8 cellular contexts compared by ENCODE assay signal in the genomic region with DNA sequence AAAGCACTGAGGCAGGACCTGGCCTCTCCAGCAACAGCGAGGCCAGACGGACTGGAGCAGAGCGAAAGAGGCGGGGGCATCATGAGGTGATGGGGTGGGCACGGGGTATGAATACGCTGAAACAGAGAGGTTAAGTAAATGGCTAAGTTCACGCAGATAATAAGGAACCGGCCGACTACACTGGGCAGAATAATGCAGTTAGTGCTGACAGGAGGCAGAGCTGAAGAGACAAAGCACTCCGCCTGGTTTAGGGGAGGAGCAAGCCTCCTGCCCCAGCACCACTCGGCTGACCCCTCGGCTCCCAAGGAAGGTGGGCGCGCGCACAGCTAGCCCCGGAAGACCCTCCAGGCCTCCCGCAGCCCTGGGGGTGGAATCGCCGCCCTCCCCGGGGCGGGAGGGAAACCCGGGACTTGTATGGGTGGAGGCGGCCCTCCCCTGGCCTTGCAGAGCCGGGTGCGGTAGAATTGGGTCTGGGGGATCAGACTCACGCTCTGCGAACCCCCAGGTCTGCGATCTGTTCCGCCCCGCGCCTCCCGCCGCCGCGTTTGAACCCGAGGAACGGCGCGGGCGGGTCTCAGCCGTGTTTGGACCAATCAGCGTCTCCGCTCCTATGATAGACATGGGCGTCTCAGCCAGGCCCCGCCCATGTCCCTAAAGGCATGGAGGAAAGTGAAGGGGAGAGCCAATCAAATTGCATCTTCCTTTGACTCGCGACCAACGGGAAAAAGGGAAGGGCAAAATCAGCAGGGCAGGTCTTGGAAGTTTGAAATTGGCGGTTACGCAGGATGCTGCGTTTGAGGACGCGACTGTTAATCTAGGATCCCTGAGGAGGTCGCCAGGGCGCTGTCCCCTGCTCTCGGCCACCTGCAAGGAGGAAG. TPM values are rescaled to one million over a fixed set of nuclear protein-coding genes. Genes with fewer than 3 reads are reported as not detected.
DNase-seq lines count a peak whose midpoint lies in the region; ATAC-seq and TF ChIP-seq lines count a peak whose summit lies in the region.

A gene with protein sequence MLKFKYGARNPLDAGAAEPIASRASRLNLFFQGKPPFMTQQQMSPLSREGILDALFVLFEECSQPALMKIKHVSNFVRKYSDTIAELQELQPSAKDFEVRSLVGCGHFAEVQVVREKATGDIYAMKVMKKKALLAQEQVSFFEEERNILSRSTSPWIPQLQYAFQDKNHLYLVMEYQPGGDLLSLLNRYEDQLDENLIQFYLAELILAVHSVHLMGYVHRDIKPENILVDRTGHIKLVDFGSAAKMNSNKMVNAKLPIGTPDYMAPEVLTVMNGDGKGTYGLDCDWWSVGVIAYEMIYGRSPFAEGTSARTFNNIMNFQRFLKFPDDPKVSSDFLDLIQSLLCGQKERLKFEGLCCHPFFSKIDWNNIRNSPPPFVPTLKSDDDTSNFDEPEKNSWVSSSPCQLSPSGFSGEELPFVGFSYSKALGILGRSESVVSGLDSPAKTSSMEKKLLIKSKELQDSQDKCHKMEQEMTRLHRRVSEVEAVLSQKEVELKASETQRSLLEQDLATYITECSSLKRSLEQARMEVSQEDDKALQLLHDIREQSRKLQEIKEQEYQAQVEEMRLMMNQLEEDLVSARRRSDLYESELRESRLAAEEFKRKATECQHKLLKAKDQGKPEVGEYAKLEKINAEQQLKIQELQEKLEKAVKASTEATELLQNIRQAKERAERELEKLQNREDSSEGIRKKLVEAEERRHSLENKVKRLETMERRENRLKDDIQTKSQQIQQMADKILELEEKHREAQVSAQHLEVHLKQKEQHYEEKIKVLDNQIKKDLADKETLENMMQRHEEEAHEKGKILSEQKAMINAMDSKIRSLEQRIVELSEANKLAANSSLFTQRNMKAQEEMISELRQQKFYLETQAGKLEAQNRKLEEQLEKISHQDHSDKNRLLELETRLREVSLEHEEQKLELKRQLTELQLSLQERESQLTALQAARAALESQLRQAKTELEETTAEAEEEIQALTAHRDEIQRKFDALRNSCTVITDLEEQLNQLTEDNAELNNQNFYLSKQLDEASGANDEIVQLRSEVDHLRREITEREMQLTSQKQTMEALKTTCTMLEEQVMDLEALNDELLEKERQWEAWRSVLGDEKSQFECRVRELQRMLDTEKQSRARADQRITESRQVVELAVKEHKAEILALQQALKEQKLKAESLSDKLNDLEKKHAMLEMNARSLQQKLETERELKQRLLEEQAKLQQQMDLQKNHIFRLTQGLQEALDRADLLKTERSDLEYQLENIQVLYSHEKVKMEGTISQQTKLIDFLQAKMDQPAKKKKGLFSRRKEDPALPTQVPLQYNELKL (N-terminal part only) (minus strand): TSS at position 560 of the 878 bp plus-strand sequence. CDS start 1,152 bp downstream, outside the sequence.

- H3K4me2 ChIP-seq in KMS-11: peak within 1 kb of the TSS; percentile 67

- H3K27ac ChIP-seq in KMS-11 (no peak within 1 kb of the TSS), Panc1 (ENCODE audit: low read length) (peak within 1 kb of the TSS; percentile 91), esophagus muscularis mucosa (replicated peaks in 1 of 4) (peak within 1 kb of the TSS in 1 of 4 donors; percentile 34), muscle layer of duodenum (ENCODE audit: low read length) (no peak within 1 kb of the TSS)

- H3K27ac Mint-ChIP-seq in activated T-cell treated with anti-CD3 and anti-CD28 coated beads, Interleukin-2, amount 50 U/mL, for 24 hours: peak within 1 kb of the TSS; percentile 65

- H3K27me3 ChIP-seq in KMS-11 (ENCODE audit: insufficient read depth, low read depth) (no peaks in the 10 kb centered on the region), Panc1 (ENCODE audit: control insufficient read depth, insufficient read depth, low read length) (no peaks in the 10 kb centered on the region), esophagus muscularis mucosa (no peaks in the 10 kb centered on the region), muscle layer of duodenum (ENCODE audit: low read depth, low read length) (no peaks in the 10 kb centered on the region)

- WGBS in esophagus muscularis mucosa: 0% methylated on average over 21 of the region's 56 CpGs

- CTCF ChIA-PET in Panc1 (lab: Charles Lee): interaction anchor here (0.5 kb wide), 1 partner anchor 95 kb away, joined by 3 read pairs; no protein-coding TSS in a partner anchor

- H3K4me1 ChIP-seq in KMS-11 (ENCODE audit: low read depth, poor library complexity, severe bottlenecking): peaks cover 5% of the 10 kb centered on the region
- peaks cover 10% of the 10 kb centered on the region; the same call in 1 of the 2 replicates for H3K4me1 ChIP-seq in Panc1 (ENCODE audit: control insufficient read depth, insufficient read depth, low read length)
- H3K4me1 ChIP-seq in esophagus muscularis mucosa: peaks cover 0 to 16% (median 12%) of the 10 kb centered on the region in 4 donors
- peaks cover 0 to 8% of the 10 kb centered on the region in 2 donors for H3K4me1 ChIP-seq in muscle layer of duodenum (ENCODE audit: control insufficient read depth in 1 of 2, insufficient read depth in 2 of 2, low read length in 2 of 2)

- H3K9ac ChIP-seq in KMS-11: peak within 1 kb of the TSS; percentile 57; the same call in 1 of the 2 replicates

- DNase-seq in DMS79 treated with DMSO at 0.1 percent for 48 hours (lab: John Stamatoyannopoulos, UW): peak; percentile 96
- DNase-seq in Panc1 (ENCODE audit: low read depth, low spot score): peak; percentile 75
- DNase-seq in activated T-cell treated with anti-CD3 and anti-CD28 coated beads, Interleukin-2, amount 50 U/mL, for 24 hours: peak; percentile 90
- DNase-seq in esophagus muscularis mucosa (ENCODE audit: extremely low spot score): peak; percentile 92
- DNase-seq in stimulated activated CD8-positive, alpha-beta memory T cell treated with anti-CD3 and anti-CD28 coated beads, Interleukin-7, amount 100 ng/mL, for 24 hours (ENCODE audit: low read depth): peak; percentile 64

- no peaks in the 10 kb centered on the region for H3K36me3 ChIP-seq in KMS-11 (ENCODE audit: insufficient read depth)
- peaks cover 7% of the 10 kb centered on the region for H3K36me3 ChIP-seq in Panc1 (ENCODE audit: control insufficient read depth, insufficient read depth, low read length)
- no peaks in the 10 kb centered on the region for H3K36me3 ChIP-seq in esophagus muscularis mucosa
- H3K36me3 ChIP-seq in muscle layer of duodenum (ENCODE audit: control insufficient read depth in 1 of 2, insufficient read depth in 2 of 2, low read length in 2 of 2): no peaks in the 10 kb centered on the region

- intact Hi-C loops in Panc1 (cut with micrococcal nuclease; ENCODE audit: unreplicated experiment) (no loop called here), esophagus muscularis mucosa (cut with DNase I) (no loop called here)

- POLR2A ChIA-PET in Panc1 (lab: Charles Lee): interaction anchor here (0.5 kb wide), 1 partner anchor 1833 kb away, joined by 5 read pairs; no protein-coding TSS in a partner anchor

- no peaks in the 10 kb centered on the region for H3K9me3 Mint-ChIP-seq in activated T-cell treated with anti-CD3 and anti-CD28 coated beads, Interleukin-2, amount 50 U/mL, for 24 hours

- H3K9me3 ChIP-seq in Panc1 (ENCODE audit: control insufficient read depth, insufficient read depth, low read depth, low read length) (no peaks in the 10 kb centered on the region), esophagus muscularis mucosa (no peaks in the 10 kb centered on the region), muscle layer of duodenum (ENCODE audit: control insufficient read depth in 1 of 2, low read length in 2 of 2) (no peaks in the 10 kb centered on the region)

- no peaks in the 10 kb centered on the region for H3K27me3 Mint-ChIP-seq in activated T-cell treated with anti-CD3 and anti-CD28 coated beads, Interleukin-2, amount 50 U/mL, for 24 hours

- H3K79me2 ChIP-seq in KMS-11 (ENCODE audit: insufficient read depth, low read depth): no peaks in the 10 kb centered on the region

- TF ChIP-seq CTCF in KMS-11 (conservative IDR thresholded peaks at IDR 0.05; ENCODE audit: low read depth, low read length) (no peak), Panc1 (IDR thresholded peaks at IDR 0.05) (no peak), esophagus muscularis mucosa (IDR thresholded peaks at IDR 0.05) (no peak)

- no peak for TF ChIP-seq POLR2A in esophagus muscularis mucosa (IDR thresholded peaks at IDR 0.05; ENCODE audit: low read depth)

- peak within 1 kb of the TSS; percentile 82 for H2AFZ ChIP-seq in KMS-11 (ENCODE audit: low read depth)

- H3K4me3 Mint-ChIP-seq in activated T-cell treated with anti-CD3 and anti-CD28 coated beads, Interleukin-2, amount 50 U/mL, for 24 hours: peak within 1 kb of the TSS; percentile 91

- BruUV-seq in Panc1 (replicated peaks; lab: Mats Ljungman, UMichigan): TSS peak; percentile 72

- peaks cover 15% of the 10 kb centered on the region for H3K4me1 Mint-ChIP-seq in activated T-cell treated with anti-CD3 and anti-CD28 coated beads, Interleukin-2, amount 50 U/mL, for 24 hours (ENCODE audit: low read depth)

- peaks cover 22% of the 10 kb centered on the region for H3K36me3 Mint-ChIP-seq in activated T-cell treated with anti-CD3 and anti-CD28 coated beads, Interleukin-2, amount 50 U/mL, for 24 hours (ENCODE audit: low read depth)

- no peak for TF ChIP-seq EP300 in esophagus muscularis mucosa (IDR thresholded peaks at IDR 0.05)

- in situ Hi-C loops in Panc1 (cut with HindIII; ENCODE audit: low pct_unique_long_range_greater_than_20kb, low sequenced_read_pairs): no loop called here

- H3K4me3 ChIP-seq in KMS-11 (IDR thresholded peaks at IDR 0.05; ENCODE audit: insufficient read depth, low read depth, low read length): no peak within 1 kb of the TSS
- H3K4me3 ChIP-seq in Panc1 (ENCODE audit: low read depth in 2 of 2, low read length in 2 of 2): peak within 1 kb of the TSS; percentile 87 to 90
- peak within 1 kb of the TSS; percentile 64 to 85 (median 76) for H3K4me3 ChIP-seq in esophagus muscularis mucosa
- H3K4me3 ChIP-seq in muscle layer of duodenum (ENCODE audit: low read depth in 1 of 2, low read length in 2 of 2): peak within 1 kb of the TSS; percentile 63 to 99

- no peaks in the 10 kb centered on the region for H4K20me1 ChIP-seq in KMS-11 (ENCODE audit: insufficient read depth)

- ATAC-seq in GM21786 (IDR thresholded peaks at IDR 0.05; ENCODE audit: unreplicated experiment): peak; percentile 99
- ATAC-seq in Panc1: peak; percentile 100

RNA-seq across cellular contexts. Expression of the gene that starts here (rescaled TPM):
- total RNA-seq in Panc1 (2021; ENCODE audit: unreplicated experiment) (67.9 TPM), esophagus muscularis mucosa (10 to 100 TPM in 1 of 4 donors, 1 to 10 TPM in 3; 5.1 to 14.8 (median 5.8) TPM)
- 22.4 TPM for polyA plus RNA-seq in Panc1 (2012; ENCODE audit: insufficient read length)
